ENCODE assay signal across 21 cellular contexts in genomic region chr4:182694551-182694950, GRCh38.
"Had no signal": no experiment of that assay in that cellular context is flagged by ENCODE, and none has a peak within 500 bp of the region (broad histone marks: within the 10 kb centered on the region; RNA-seq: fewer than 3 reads in every experiment).

No MANE protein-coding gene starts in this region.

- H3K36me3 ChIP-seq: colonic mucosa, esophagus squamous epithelium, heart left ventricle, left lung, lower lobe of right lung had no signal

- H2AFZ ChIP-seq: hepatocyte had no signal

- ATAC-seq: effector memory CD8-positive, alpha-beta T cell; esophagus mucosa; gastroesophageal sphincter; left lung; lower lobe of right lung; mucosa of descending colon had no signal

- H3K27ac ChIP-seq: colonic mucosa, epithelial cell of prostate, esophagus squamous epithelium, gastroesophageal sphincter, heart left ventricle, hepatocyte, left lung, lower lobe of right lung had no signal

- H3K27me3 Mint-ChIP-seq: dendritic cell treated with granulocyte-macrophage colony-stimulating factor and Interleukin-4, amounts not matched to agents 40 ng/mL and 50 ng/mL, for 4 days had no signal

- H3K27me3 ChIP-seq: colonic mucosa, esophagus squamous epithelium, gastroesophageal sphincter, heart left ventricle, hepatocyte, left lung had no signal

- H3K36me3 Mint-ChIP-seq: naive B cell had no signal

- H3K9me3 ChIP-seq: colonic mucosa, esophagus squamous epithelium, gastroesophageal sphincter, heart left ventricle, left lung, lower lobe of right lung, mucosa of descending colon had no signal

- H3K4me3 ChIP-seq: colonic mucosa, esophagus squamous epithelium, gastroesophageal sphincter, heart left ventricle, hepatocyte, left lung, lower lobe of right lung, mucosa of descending colon had no signal

- H3K79me2 ChIP-seq: hepatocyte had no signal

- H3K9me3 Mint-ChIP-seq: dendritic cell treated with granulocyte-macrophage colony-stimulating factor and Interleukin-4, amounts not matched to agents 40 ng/mL and 50 ng/mL, for 4 days; effector memory CD8-positive, alpha-beta T cell; endodermal cell; mesothelial cell of epicardium had no signal

- H3K27ac Mint-ChIP-seq: dendritic cell treated with granulocyte-macrophage colony-stimulating factor and Interleukin-4, amounts not matched to agents 40 ng/mL and 50 ng/mL, for 4 days; effector memory CD8-positive, alpha-beta T cell; endodermal cell; mesothelial cell of epicardium; naive B cell had no signal

- H3K4me1 Mint-ChIP-seq: naive B cell had no signal

- H3K4me2 ChIP-seq: hepatocyte had no signal

- H3K4me1 ChIP-seq: colonic mucosa, esophagus squamous epithelium, gastroesophageal sphincter, left lung, lower lobe of right lung had no signal

- H3K4me3 Mint-ChIP-seq: dendritic cell treated with granulocyte-macrophage colony-stimulating factor and Interleukin-4, amounts not matched to agents 40 ng/mL and 50 ng/mL, for 4 days; effector memory CD8-positive, alpha-beta T cell; endodermal cell; mesothelial cell of epicardium; naive B cell had no signal

- DNase-seq: colonic mucosa; cortex of kidney; effector CD8-positive, alpha-beta T cell; effector memory CD8-positive, alpha-beta T cell; endodermal cell; erythroblast; esophagus squamous epithelium; foreskin fibroblast; hypothalamus; left lung; lower lobe of right lung; mesenchymal stem cell; mucosa of descending colon; naive B cell had no signal
